11 cellular contexts compared by ENCODE assay signal in the genomic region with DNA sequence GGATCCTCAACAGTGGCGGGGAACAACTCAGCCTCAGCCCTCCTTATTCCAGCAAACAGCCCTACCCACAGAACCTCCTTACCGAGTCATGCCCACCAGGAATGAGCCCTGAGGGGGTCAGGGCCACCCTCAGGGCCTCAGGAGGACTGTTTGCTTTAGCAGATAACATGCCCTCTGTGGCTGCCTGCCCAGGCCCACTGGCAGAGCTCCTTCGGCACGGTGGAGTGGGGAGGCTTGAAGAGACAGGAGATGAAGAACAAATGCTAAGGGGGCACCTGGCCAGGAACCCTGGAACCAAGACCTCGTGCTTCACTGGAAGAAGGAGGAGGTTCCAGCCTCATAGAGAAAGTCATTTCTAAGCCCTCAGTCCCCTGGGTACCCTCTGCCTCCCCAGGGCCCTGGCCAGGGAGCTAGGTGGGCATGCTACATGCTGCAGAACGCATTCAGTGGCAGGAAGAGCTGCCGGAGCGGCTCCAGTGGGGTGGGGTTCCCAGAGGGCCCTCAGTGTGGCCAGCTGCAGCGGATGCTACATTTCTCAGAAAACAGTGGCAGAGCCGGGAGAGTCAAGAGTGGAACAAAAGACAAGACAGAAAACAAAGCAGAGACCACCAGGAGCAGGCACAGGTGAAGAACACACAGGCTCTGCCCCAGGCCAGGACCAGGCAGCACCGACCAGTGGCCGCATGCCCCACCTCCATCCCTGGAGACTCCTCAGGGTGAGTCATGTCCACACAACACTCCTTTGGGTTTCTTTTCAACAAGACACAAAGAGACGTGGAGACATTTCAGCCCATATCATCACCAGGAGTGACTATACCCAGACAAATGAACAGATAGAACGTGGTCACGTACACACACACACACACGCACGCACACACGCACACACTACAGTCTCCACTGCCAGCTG. TPM values are rescaled to one million over a fixed set of nuclear protein-coding genes. Genes with fewer than 3 reads are reported as not detected.
DNase-seq lines count a peak whose midpoint lies in the region; ATAC-seq and TF ChIP-seq lines count a peak whose summit lies in the region.
"Had no signal": no experiment of that assay in that cellular context is flagged by ENCODE, and none has a peak within 500 bp of the region (broad histone marks: within the 10 kb centered on the region; RNA-seq: fewer than 3 reads in every experiment).

No MANE protein-coding gene starts in this region.

- H3K18ac ChIP-seq in neuronal stem cell (ENCODE audit: low read length), result peak overlapping the region; percentile 52

- peak; percentile 7 for DNase-seq in GM06990 (ENCODE audit: extremely low read depth, insufficient read length)
- DNase-seq in NCI-H1092 treated with DMSO at 0.1 percent for 48 hours (lab: John Stamatoyannopoulos, UW), result peak; percentile 48
- DNase-seq in cardiac fibroblast (ENCODE audit: low read depth in 2 of 2), result peak; percentile 13 to 68
- DNase-seq in neuronal stem cell (ENCODE audit: low spot score), result no peak
- DNase-seq in SW480 (ENCODE audit: low spot score), result no peak
- no peak for DNase-seq in WERI-Rb-1
- DNase-seq: activated effector memory CD4-positive, alpha-beta T cell treated with anti-CD3 and anti-CD28 coated beads, Interleukin-2, amount 50 U/mL, for 16 hours; midbrain; T-helper 1 cell had no signal

- H2AFZ ChIP-seq in neuronal stem cell (ENCODE audit: low read length), result no peak overlapping the region

- H2BK12ac ChIP-seq in neuronal stem cell (ENCODE audit: low read length), result no peak overlapping the region

- no peak overlapping the region for H2AK5ac ChIP-seq in neuronal stem cell (ENCODE audit: low read depth, low read length)

- H2BK5ac ChIP-seq in neuronal stem cell (ENCODE audit: low read length), result no peak overlapping the region

- H3K9ac ChIP-seq in neuronal stem cell (ENCODE audit: low read depth, low read length, poor library complexity), result peak overlapping the region; percentile 50

- no peaks in the 10 kb centered on the region; the same call in 1 of the 2 replicates for H3K27me3 ChIP-seq in GM06990 (replicated peaks; ENCODE audit: control insufficient read depth, insufficient read depth, low read length)
- H3K27me3 ChIP-seq in neuronal stem cell (ENCODE audit: control insufficient read depth in 3 of 3, insufficient read depth in 3 of 3, low read depth in 1 of 3, low read length in 3 of 3), result no peaks in the 10 kb centered on the region
- H3K27me3 ChIP-seq in WERI-Rb-1 (ENCODE audit: insufficient read depth, low read depth, severe bottlenecking), result no peaks in the 10 kb centered on the region
- H3K27me3 ChIP-seq: tibial artery had no signal

- H3K4me2 ChIP-seq in neuronal stem cell (ENCODE audit: insufficient read depth, low read length, poor library complexity, severe bottlenecking), result no peak overlapping the region

- H3K27ac ChIP-seq in neuronal stem cell (replicated peaks; ENCODE audit: low read length), result no peak overlapping the region
- H3K27ac ChIP-seq in WERI-Rb-1, result no peak overlapping the region
- H3K27ac ChIP-seq: tibial artery had no signal

- H3K79me1 ChIP-seq in neuronal stem cell (ENCODE audit: low read depth, low read length), result no peaks in the 10 kb centered on the region

- peak overlapping the region; percentile 44 for H3K23ac ChIP-seq in neuronal stem cell (ENCODE audit: low read depth, low read length, poor library complexity)

- no peak overlapping the region for H4K91ac ChIP-seq in neuronal stem cell (ENCODE audit: low read depth, low read length, poor library complexity)

- H4K8ac ChIP-seq in neuronal stem cell (ENCODE audit: low read depth, low read length), result no peak overlapping the region

- WGBS in neuronal stem cell (ENCODE audit: extremely low coverage in 2 of 2, insufficient read length in 2 of 2, insufficient replicate concordance in 1 of 2), 2 donors, result no CpG with 5 or more reads among the region's 18 CpGs

- peak overlapping the region; percentile 75 for H3K14ac ChIP-seq in neuronal stem cell (ENCODE audit: low read length)

- H3K4ac ChIP-seq in neuronal stem cell (ENCODE audit: low read length), result no peak overlapping the region

- no peak overlapping the region for H2BK15ac ChIP-seq in neuronal stem cell (ENCODE audit: low read length)

- peak overlapping the region; percentile 13 for H2BK120ac ChIP-seq in neuronal stem cell (ENCODE audit: low read depth, low read length)

- ATAC-seq in GM19395 (IDR thresholded peaks at IDR 0.05; ENCODE audit: unreplicated experiment), result no peak

- H3K9me3 ChIP-seq in neuronal stem cell (replicated peaks in 1 of 2; ENCODE audit: control insufficient read depth in 2 of 2, insufficient read depth in 1 of 2, low read depth in 1 of 2, low read length in 2 of 2) (no peaks in the 10 kb centered on the region), WERI-Rb-1 (ENCODE audit: severe bottlenecking) (no peaks in the 10 kb centered on the region)
- H3K9me3 ChIP-seq: tibial artery had no signal

- H3K4me3 ChIP-seq in GM06990 (replicated peaks; ENCODE audit: low read depth, low read length) (no peak overlapping the region), cardiac fibroblast (replicated peaks in 1 of 2; ENCODE audit: low read depth in 2 of 2, low read length in 2 of 2) (no peak overlapping the region), neuronal stem cell (ENCODE audit: low read length in 2 of 2) (no peak overlapping the region), WERI-Rb-1 (ENCODE audit: low read depth, low read length) (no peak overlapping the region)
- H3K4me3 ChIP-seq: tibial artery had no signal

- TF ChIP-seq CTCF in GM06990 (IDR thresholded peaks at IDR 0.05; ENCODE audit: insufficient read depth, low read length, poor library complexity, severe bottlenecking) (no peak), cardiac fibroblast (IDR thresholded peaks at IDR 0.05; ENCODE audit: low read depth, low read length) (no peak), WERI-Rb-1 (IDR thresholded peaks at IDR 0.05; ENCODE audit: low read depth, low read length) (no peak)

- peaks cover 1 to 2% of the 10 kb centered on the region in 2 donors for H3K4me1 ChIP-seq in neuronal stem cell (ENCODE audit: control insufficient read depth in 2 of 2, insufficient read depth in 1 of 2, low read depth in 1 of 2, low read length in 2 of 2)
- H3K4me1 ChIP-seq: tibial artery had no signal

- H3K36me3 ChIP-seq in GM06990 (ENCODE audit: control insufficient read depth, insufficient read depth, low read length) (no peaks in the 10 kb centered on the region), neuronal stem cell (replicated peaks in 1 of 2; ENCODE audit: control insufficient read depth in 2 of 2, insufficient read depth in 2 of 2, low read length in 2 of 2) (no peaks in the 10 kb centered on the region), WERI-Rb-1 (no peaks in the 10 kb centered on the region)

RNA-seq across cellular contexts. Expression of gene RIMS3, which starts 39.8 kb away (rescaled TPM):
- 14.6 TPM for polyA plus RNA-seq in neuronal stem cell (2013, experiment 1 of 2)
- 14.4 TPM for polyA plus RNA-seq in neuronal stem cell (2013, experiment 2 of 2)

Comparison
In these comparisons a context has a peak if more than half of its experiments do, and no peak if none do; other contexts are left out.
1. DNase-seq: peak in GM06990 (single experiment), NCI-H1092 treated with DMSO at 0.1 percent for 48 hours (single experiment) and cardiac fibroblast (2 of 2); none in neuronal stem cell (single experiment), SW480 (single experiment) and WERI-Rb-1 (single experiment).